9 cellular contexts compared by ENCODE assay signal in the genomic region with DNA sequence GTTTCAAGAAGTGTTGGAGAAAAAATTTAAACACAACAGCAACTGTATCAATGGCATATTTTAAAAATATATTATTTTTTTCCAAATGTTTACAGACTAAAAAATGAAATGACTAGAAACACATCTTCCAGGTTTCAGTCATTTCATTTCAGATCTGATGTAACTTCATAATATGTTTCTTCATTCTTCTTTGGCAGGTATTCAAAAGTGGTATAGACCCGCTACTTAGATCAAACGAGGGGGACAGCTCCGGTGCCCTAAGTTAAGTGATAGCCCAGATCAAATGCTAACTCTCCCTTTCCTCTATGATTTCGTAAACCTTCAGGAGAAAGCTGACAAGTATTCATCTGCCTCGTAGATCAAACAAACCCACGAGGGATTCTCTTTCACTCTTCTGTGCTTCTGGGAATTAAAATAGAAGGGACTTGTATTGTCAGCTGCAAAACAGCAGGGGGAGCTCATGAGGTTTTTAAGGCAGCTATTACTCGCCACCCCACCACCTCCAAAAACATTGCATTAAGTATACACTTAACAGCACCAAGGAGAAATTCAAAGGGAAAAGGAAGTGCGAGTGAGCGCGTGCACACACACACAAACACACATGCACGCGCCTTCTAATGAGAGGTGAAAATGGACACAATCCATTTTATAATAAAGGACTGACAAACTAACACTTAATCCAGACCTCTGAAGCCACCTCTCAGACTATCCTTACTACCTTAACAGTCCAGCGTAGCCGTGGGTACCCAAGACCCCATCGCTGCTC. TPM values are rescaled to one million over a fixed set of nuclear protein-coding genes. Genes with fewer than 3 reads are reported as not detected.
DNase-seq lines count a peak whose midpoint lies in the region; ATAC-seq and TF ChIP-seq lines count a peak whose summit lies in the region.
"Had no signal": no experiment of that assay in that cellular context is flagged by ENCODE, and none has a peak within 500 bp of the region (broad histone marks: within the 10 kb centered on the region; RNA-seq: fewer than 3 reads in every experiment).

No MANE protein-coding gene starts in this region.

- peaks cover 0 to 4% (median 0%) of the 10 kb centered on the region in 11 donors for H3K9me3 ChIP-seq in heart right ventricle
- no peaks in the 10 kb centered on the region for H3K9me3 ChIP-seq in gastrocnemius medialis

- peak; percentile 62 to 89 (median 81) for TF ChIP-seq CTCF in heart right ventricle (IDR thresholded peaks at IDR 0.05)
- TF ChIP-seq CTCF in gastrocnemius medialis (IDR thresholded peaks at IDR 0.05 in 4 of 5, conservative IDR thresholded peaks at IDR 0.05 in 1 of 5) = peak; percentile 71 to 87 (median 84)

- H3K4me1 ChIP-seq in heart right ventricle (peaks cover 0 to 11% (median 6%) of the 10 kb centered on the region in 9 donors), gastrocnemius medialis (no peaks in the 10 kb centered on the region)

- 16 to 18% methylated on average over 15 of the region's 15 CpGs for WGBS in heart right ventricle, 2 donors

- ATAC-seq in GM21360 (IDR thresholded peaks at IDR 0.05; ENCODE audit: unreplicated experiment) = peak; percentile 80
- ATAC-seq in activated naive CD8-positive, alpha-beta T cell treated with anti-CD3 and anti-CD28 coated beads, Interleukin-2, amount 10 ng/mL, durations not matched to agents 7 days and 5 days (ENCODE audit: low read depth) = peak; percentile 80
- peak in 7 of 8 donors; percentile 46 to 86 (median 75) for ATAC-seq in heart right ventricle
- ATAC-seq in gastrocnemius medialis = peak; percentile 89 to 95

- H3K27me3 ChIP-seq in heart right ventricle (peaks cover 0 to 2% (median 0%) of the 10 kb centered on the region in 7 donors), gastrocnemius medialis (no peaks in the 10 kb centered on the region)

- no peak for TF ChIP-seq POLR2A in gastrocnemius medialis (IDR thresholded peaks at IDR 0.05)

- peaks cover 8% of the 10 kb centered on the region for H3K4me1 Mint-ChIP-seq in activated naive CD8-positive, alpha-beta T cell treated with anti-CD3 and anti-CD28 coated beads, Interleukin-2, amount 10 ng/mL, durations not matched to agents 7 days and 5 days

- H3K9me3 Mint-ChIP-seq in activated naive CD8-positive, alpha-beta T cell treated with anti-CD3 and anti-CD28 coated beads, Interleukin-2, amount 10 ng/mL, durations not matched to agents 7 days and 5 days = no peaks in the 10 kb centered on the region

- intact Hi-C loops in heart right ventricle (cut with DNase I) = loop anchor here in 9 of 10 donors (1.0 to 10.0 kb wide), 12 partner anchors 48 to 144 kb away; no protein-coding TSS in a partner anchor
- intact Hi-C loops in gastrocnemius medialis (cut with DNase I; ENCODE audit: low total_unique reads) = loop anchor here (1.0 to 5.0 kb wide), 3 partner anchors 58 to 143 kb away; no protein-coding TSS in a partner anchor

- H3K27me3 Mint-ChIP-seq in activated naive CD8-positive, alpha-beta T cell treated with anti-CD3 and anti-CD28 coated beads, Interleukin-2, amount 10 ng/mL, durations not matched to agents 7 days and 5 days = peaks cover 26% of the 10 kb centered on the region

- no peak overlapping the region for H3K27ac Mint-ChIP-seq in activated naive CD8-positive, alpha-beta T cell treated with anti-CD3 and anti-CD28 coated beads, Interleukin-2, amount 10 ng/mL, durations not matched to agents 7 days and 5 days

- in situ Hi-C loops in KBM-7 (cut with MboI; ENCODE audit: low pct_unique_long_range_greater_than_20kb, low sequenced_read_pairs) (no loop called here), gastrocnemius medialis (cut with MboI; ENCODE audit: low sequenced_read_pairs in 4 of 4) (loop anchor here (5.0 to 10.0 kb wide), 3 partner anchors 93 to 98 kb away; no protein-coding TSS in a partner anchor)

- peak overlapping the region in 2 of 10 donors; percentile 7 to 24 for H3K4me3 ChIP-seq in heart right ventricle
- peak overlapping the region in 2 of 4 donors; percentile 20 to 34 for H3K4me3 ChIP-seq in gastrocnemius medialis

- peak; percentile 77 for DNase-seq in D341Med (ENCODE audit: low spot score)
- peak; percentile 80 for DNase-seq in KBM-7
- DNase-seq in SIG-M5 (lab: John Stamatoyannopoulos, UW) = peak; percentile 18
- peak; percentile 33 for DNase-seq in activated naive CD8-positive, alpha-beta T cell treated with anti-CD3 and anti-CD28 coated beads, Interleukin-2, amount 10 ng/mL, durations not matched to agents 7 days and 5 days
- DNase-seq in heart right ventricle = peak in 1 of 2 donors; percentile 59
- peak; percentile 27 to 38 for DNase-seq in gastrocnemius medialis
- no peak for DNase-seq in DMS79 (lab: John Stamatoyannopoulos, UW)

- no peak overlapping the region for H3K27ac ChIP-seq in heart right ventricle
- H3K27ac ChIP-seq in gastrocnemius medialis = no peak overlapping the region

- no peaks in the 10 kb centered on the region for H3K36me3 Mint-ChIP-seq in activated naive CD8-positive, alpha-beta T cell treated with anti-CD3 and anti-CD28 coated beads, Interleukin-2, amount 10 ng/mL, durations not matched to agents 7 days and 5 days

- H3K36me3 ChIP-seq in heart right ventricle (no peaks in the 10 kb centered on the region), gastrocnemius medialis (no peaks in the 10 kb centered on the region)

- POLR2A ChIA-PET in activated naive CD8-positive, alpha-beta T cell treated with anti-CD3 and anti-CD28 coated beads, Interleukin-2, amount 10 ng/mL, durations not matched to agents 7 days and 5 days (lab: Charles Lee) = no interaction called here

- H3K4me3 Mint-ChIP-seq in activated naive CD8-positive, alpha-beta T cell treated with anti-CD3 and anti-CD28 coated beads, Interleukin-2, amount 10 ng/mL, durations not matched to agents 7 days and 5 days = peak overlapping the region; percentile 56

RNA-seq across cellular contexts. Expression of a gene that starts 21.4 kb away (rescaled TPM):
- not detected for total RNA-seq in activated naive CD8-positive, alpha-beta T cell treated with anti-CD3 and anti-CD28 coated beads, Interleukin-2, amount 10 ng/mL, durations not matched to agents 7 days and 5 days
- total RNA-seq in heart right ventricle (not detected), gastrocnemius medialis (not detected)
- polyA plus RNA-seq in heart right ventricle = not detected
- polyA plus RNA-seq: adipose tissue had no signal
